Comparison of ENCODE assay signal across 11 cellular contexts in genomic region chr14:93960108-93960475, GRCh38. TPM values are rescaled to one million over a fixed set of nuclear protein-coding genes. Genes with fewer than 3 reads are reported as not detected.
A peak's percentile ranks its signal among the peaks of the same experiment; 100 is the strongest.
DNase-seq lines count a peak whose midpoint lies in the region; ATAC-seq and TF ChIP-seq lines count a peak whose summit lies in the region.
"Had no signal": no experiment of that assay in that cellular context is flagged by ENCODE, and none has a peak within 500 bp of the region (broad histone marks: within the 10 kb centered on the region; RNA-seq: fewer than 3 reads in every experiment).

No MANE protein-coding gene starts in this region.

- H2AFZ ChIP-seq in mesenchymal stem cell (ENCODE audit: low read depth, low read length), result no peak overlapping the region

- no peak overlapping the region for H2BK12ac ChIP-seq in mesenchymal stem cell (ENCODE audit: low read length in 2 of 2)

- peak overlapping the region in 1 of 2 experiments; percentile 43 for H3K18ac ChIP-seq in mesenchymal stem cell (ENCODE audit: low read depth in 1 of 2, low read length in 2 of 2)

- POLR2A ChIA-PET in activated CD4-positive, alpha-beta memory T cell treated with anti-CD3 and anti-CD28 coated beads, Interleukin-2, amount 10 ng/mL, durations not matched to agents 7 days and 5 days (lab: Charles Lee), result interaction anchor here (0.9 to 12.1 kb wide), 12 partner anchors 7 to 120 kb away, joined by 3 to 616 read pairs (median 5); partner anchors contain the start of genes ASB2, CCDC197, DDX24 and IFI27L1

- H3K79me1 ChIP-seq in mesenchymal stem cell (replicated peaks; ENCODE audit: low read length, poor library complexity, severe bottlenecking), result no peaks in the 10 kb centered on the region

- H2BK5ac ChIP-seq in mesenchymal stem cell (ENCODE audit: low read depth, low read length, poor library complexity, severe bottlenecking), result no peak overlapping the region

- ATAC-seq in left cardiac atrium, result no peak
- no peak for ATAC-seq in HG03139 (IDR thresholded peaks at IDR 0.05; ENCODE audit: unreplicated experiment)

- peak overlapping the region; percentile 75 for H3K4me3 Mint-ChIP-seq in activated CD4-positive, alpha-beta memory T cell treated with anti-CD3 and anti-CD28 coated beads, Interleukin-2, amount 10 ng/mL, durations not matched to agents 7 days and 5 days
- H3K4me3 Mint-ChIP-seq in type B pancreatic cell, result no peak overlapping the region

- peaks cover 5% of the 10 kb centered on the region for H3K9me3 Mint-ChIP-seq in activated CD4-positive, alpha-beta memory T cell treated with anti-CD3 and anti-CD28 coated beads, Interleukin-2, amount 10 ng/mL, durations not matched to agents 7 days and 5 days
- no peaks in the 10 kb centered on the region for H3K9me3 Mint-ChIP-seq in type B pancreatic cell

- no peak overlapping the region for H4K8ac ChIP-seq in mesenchymal stem cell (ENCODE audit: low read length)

- no peaks in the 10 kb centered on the region for H3K27me3 Mint-ChIP-seq in activated CD4-positive, alpha-beta memory T cell treated with anti-CD3 and anti-CD28 coated beads, Interleukin-2, amount 10 ng/mL, durations not matched to agents 7 days and 5 days
- H3K27me3 Mint-ChIP-seq in type B pancreatic cell, result no peaks in the 10 kb centered on the region

- TF ChIP-seq CTCF in right atrium auricular region (IDR thresholded peaks at IDR 0.05), result no peak
- no peak for TF ChIP-seq CTCF in type B pancreatic cell (conservative IDR thresholded peaks at IDR 0.05)

- H3K4ac ChIP-seq in mesenchymal stem cell (ENCODE audit: low read depth in 1 of 2, low read length in 2 of 2), result no peak overlapping the region

- H3K4me3 ChIP-seq in right atrium auricular region, result no peak overlapping the region
- no peak overlapping the region for H3K4me3 ChIP-seq in mesenchymal stem cell (ENCODE audit: insufficient read depth in 1 of 2, low read depth in 1 of 2, low read length in 2 of 2)
- H3K4me3 ChIP-seq: vagina had no signal

- no peak overlapping the region for H2BK120ac ChIP-seq in mesenchymal stem cell (ENCODE audit: low read depth, low read length)

- no peaks in the 10 kb centered on the region for H3K27me3 ChIP-seq in right atrium auricular region
- H3K27me3 ChIP-seq in mesenchymal stem cell (ENCODE audit: control insufficient read depth in 1 of 2, insufficient read depth in 1 of 2, low read length in 2 of 2), result peaks cover 0 to 9% of the 10 kb centered on the region in 2 experiments
- H3K27me3 ChIP-seq: vagina had no signal

- H4K91ac ChIP-seq in mesenchymal stem cell (ENCODE audit: low read length), result no peak overlapping the region

- no peak overlapping the region for H2BK15ac ChIP-seq in mesenchymal stem cell (ENCODE audit: low read depth, poor library complexity, severe bottlenecking)

- H3K27ac Mint-ChIP-seq in activated CD4-positive, alpha-beta memory T cell treated with anti-CD3 and anti-CD28 coated beads, Interleukin-2, amount 10 ng/mL, durations not matched to agents 7 days and 5 days, result peak overlapping the region; percentile 99
- H3K27ac Mint-ChIP-seq in type B pancreatic cell, result peak overlapping the region; percentile 81

- peaks cover 96% of the 10 kb centered on the region for H3K4me1 Mint-ChIP-seq in activated CD4-positive, alpha-beta memory T cell treated with anti-CD3 and anti-CD28 coated beads, Interleukin-2, amount 10 ng/mL, durations not matched to agents 7 days and 5 days
- H3K4me1 Mint-ChIP-seq in type B pancreatic cell (ENCODE audit: unreplicated experiment), result peaks cover 11% of the 10 kb centered on the region

- H3K4me1 ChIP-seq in right atrium auricular region (peaks cover 0 to 54% of the 10 kb centered on the region in 2 donors), mesenchymal stem cell (ENCODE audit: control insufficient read depth, insufficient read depth, low read depth, low read length) (peaks cover 60% of the 10 kb centered on the region)

- H3K14ac ChIP-seq in mesenchymal stem cell (ENCODE audit: low read length in 2 of 2), result no peak overlapping the region

- H3K4me2 ChIP-seq in mesenchymal stem cell (ENCODE audit: low read length, poor library complexity, severe bottlenecking), result no peak overlapping the region

- peaks cover 44% of the 10 kb centered on the region for H3K36me3 ChIP-seq in right atrium auricular region
- H3K36me3 ChIP-seq in mesenchymal stem cell (ENCODE audit: control insufficient read depth in 1 of 2, insufficient read depth in 2 of 2, low read depth in 1 of 2, low read length in 2 of 2), result no peaks in the 10 kb centered on the region
- H3K36me3 ChIP-seq: vagina had no signal

- no peaks in the 10 kb centered on the region for H3K9me3 ChIP-seq in right atrium auricular region
- peaks cover 8% of the 10 kb centered on the region for H3K9me3 ChIP-seq in mesenchymal stem cell (ENCODE audit: control insufficient read depth, low read length)
- H3K9me3 ChIP-seq: vagina had no signal

- H3K36me3 Mint-ChIP-seq in activated CD4-positive, alpha-beta memory T cell treated with anti-CD3 and anti-CD28 coated beads, Interleukin-2, amount 10 ng/mL, durations not matched to agents 7 days and 5 days (ENCODE audit: low read depth), result peaks cover 43% of the 10 kb centered on the region
- H3K36me3 Mint-ChIP-seq in type B pancreatic cell, result no peaks in the 10 kb centered on the region

- DNase-seq in right atrium auricular region (ENCODE audit: low spot score) (no peak), left cardiac atrium (no peak), mesenchymal stem cell (no peak), type B pancreatic cell (ENCODE audit: extremely low spot score, unreplicated experiment) (no peak), DMS 273 treated with DMSO at 0.1 percent for 48 hours (lab: John Stamatoyannopoulos, UW) (no peak), GM03348 (ENCODE audit: low spot score) (no peak)
- no peak for DNase-seq in activated CD4-positive, alpha-beta memory T cell treated with anti-CD3 and anti-CD28 coated beads, Interleukin-2, amount 10 ng/mL, durations not matched to agents 7 days and 5 days

- no peak overlapping the region for H2AK5ac ChIP-seq in mesenchymal stem cell (ENCODE audit: low read length, severe bottlenecking)

- H3K27ac ChIP-seq in right atrium auricular region (peak overlapping the region; percentile 73 to 83), mesenchymal stem cell (ENCODE audit: low read length, poor library complexity, severe bottlenecking) (peak overlapping the region; percentile 87)

- intact Hi-C loops in left cardiac atrium (cut with DNase I), result no loop called here

- H3K23ac ChIP-seq in mesenchymal stem cell (ENCODE audit: low read length in 2 of 2), result no peak overlapping the region

- no peak overlapping the region for H3K9ac ChIP-seq in mesenchymal stem cell (ENCODE audit: low read length)

- CTCF ChIA-PET in activated CD4-positive, alpha-beta memory T cell treated with anti-CD3 and anti-CD28 coated beads, Interleukin-2, amount 10 ng/mL, durations not matched to agents 7 days and 5 days (lab: Charles Lee), result interaction anchor here (1.0 to 13.3 kb wide), 8 partner anchors 10 to 41 kb away, joined by 3 to 156 read pairs (median 4); partner anchors contain the start of gene ASB2

RNA-seq across cellular contexts. Expression of gene ASB2, which starts 16.3 kb away (rescaled TPM):
- total RNA-seq in right atrium auricular region, result 100 to 1,000 TPM; 115 to 187 TPM
- 100 to 1,000 TPM; 102 to 105 TPM for total RNA-seq in left cardiac atrium
- total RNA-seq in activated CD4-positive, alpha-beta memory T cell treated with anti-CD3 and anti-CD28 coated beads, Interleukin-2, amount 10 ng/mL, durations not matched to agents 7 days and 5 days, result 10 to 100 TPM; 93.9 to 99.3 TPM
- not detected for polyA plus RNA-seq in mesenchymal stem cell (2013, experiment 1 of 2)
- not detected for polyA plus RNA-seq in mesenchymal stem cell (2013, experiment 2 of 2)
- 0.21 and 0.60 TPM in 2 replicates for total RNA-seq in type B pancreatic cell (ENCODE audit: low replicate concordance)
- total RNA-seq: endothelial cell of umbilical vein had no signal
- polyA plus RNA-seq: endothelial cell of umbilical vein had no signal

RNA-seq across cellular contexts. Expression of gene FAM181A, which starts 32.9 kb away (rescaled TPM):
- not detected for total RNA-seq in right atrium auricular region
- not detected for total RNA-seq in left cardiac atrium
- total RNA-seq in activated CD4-positive, alpha-beta memory T cell treated with anti-CD3 and anti-CD28 coated beads, Interleukin-2, amount 10 ng/mL, durations not matched to agents 7 days and 5 days, result not detected
- polyA plus RNA-seq in mesenchymal stem cell (2013, experiment 1 of 2), result not detected
- not detected for polyA plus RNA-seq in mesenchymal stem cell (2013, experiment 2 of 2)
- 1.2 TPM in 1 of 2 replicates, not detected in the other for total RNA-seq in type B pancreatic cell (ENCODE audit: low replicate concordance)
- total RNA-seq: endothelial cell of umbilical vein, vagina had no signal
- polyA plus RNA-seq: BJ, endothelial cell of umbilical vein had no signal

RNA-seq across cellular contexts. Expression of gene CCDC197, which starts 37.0 kb away (rescaled TPM):
- not detected for total RNA-seq in right atrium auricular region
- total RNA-seq in left cardiac atrium, result not detected
- under 1 TPM in 1 of 2 experiments, not detected in 1; 0.45 TPM for total RNA-seq in activated CD4-positive, alpha-beta memory T cell treated with anti-CD3 and anti-CD28 coated beads, Interleukin-2, amount 10 ng/mL, durations not matched to agents 7 days and 5 days
- not detected for polyA plus RNA-seq in mesenchymal stem cell (2013, experiment 1 of 2)
- not detected for polyA plus RNA-seq in mesenchymal stem cell (2013, experiment 2 of 2)
- not detected in 2 replicates for total RNA-seq in type B pancreatic cell (ENCODE audit: low replicate concordance)
- total RNA-seq: endothelial cell of umbilical vein, vagina had no signal
- polyA plus RNA-seq: BJ, endothelial cell of umbilical vein had no signal

Comparison
In these comparisons a context has a peak if more than half of its experiments do, and no peak if none do; other contexts are left out.
1. RNA of gene ASB2, which starts 16.3 kb away (total RNA-seq): 115 to 187 TPM in right atrium auricular region, 102 to 105 TPM in left cardiac atrium and 93.9 to 99.3 TPM in activated CD4-positive, alpha-beta memory T cell treated with anti-CD3 and anti-CD28 coated beads, Interleukin-2, amount 10 ng/mL, durations not matched to agents 7 days and 5 days; 0.21 to 0.60 TPM in type B pancreatic cell; every median in the first group is over 10 times any median in the second.